ENCODE assay signal across 1 cellular context in the genomic region with DNA sequence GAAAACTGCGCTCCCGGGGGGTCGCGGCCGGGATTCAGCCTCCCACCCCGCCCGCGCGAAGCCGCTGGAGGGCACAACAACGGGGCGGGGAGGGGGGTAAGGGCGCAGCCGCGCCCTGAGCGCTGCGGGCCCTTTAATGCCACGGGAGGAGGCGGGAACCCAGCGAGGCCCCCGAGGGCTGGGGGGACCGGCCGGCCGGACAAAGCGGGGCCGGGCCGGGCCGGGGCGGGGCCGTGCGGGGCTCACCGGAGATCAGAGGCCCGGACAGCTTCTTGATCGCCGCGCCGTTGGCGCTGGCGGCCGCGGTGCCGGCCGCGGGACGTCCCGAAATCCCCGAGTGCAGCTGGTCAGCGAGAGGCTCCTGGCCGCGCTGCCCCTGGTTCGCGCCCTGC.
TF ChIP-seq lines count a peak whose summit lies in the region.

No MANE protein-coding gene starts in this region.

TF ChIP-seq in SK-N-SH, 30 proteins besides CTCF, POLR2A, EP300 and RAD21 (continued from another document):
- TF ChIP-seq FOXM1 (IDR thresholded peaks at IDR 0.05; ENCODE audit: low read depth): no peak
